1 cellular context compared by ENCODE assay signal in genomic region chr19:16327911-16328823, GRCh38.
TF ChIP-seq lines count a peak whose summit lies in the region.

No MANE protein-coding gene starts in this region.

TF ChIP-seq in GM23338, 12 proteins besides CTCF, POLR2A, EP300 and RAD21 (continued from another document):
- TF ChIP-seq ZNF462 (CRISPR knock-in tag; IDR thresholded peaks at IDR 0.05) (no peak), ZNF331 (CRISPR knock-in tag; IDR thresholded peaks at IDR 0.05; ENCODE audit: low read depth) (no peak), ZNF114 (CRISPR knock-in tag; IDR thresholded peaks at IDR 0.05) (no peak), STAT1 (IDR thresholded peaks at IDR 0.05; ENCODE audit: unreplicated experiment) (no peak), ETS1 (IDR thresholded peaks at IDR 0.05) (no peak)
